ENCODE assay signal across 15 cellular contexts in the genomic region with DNA sequence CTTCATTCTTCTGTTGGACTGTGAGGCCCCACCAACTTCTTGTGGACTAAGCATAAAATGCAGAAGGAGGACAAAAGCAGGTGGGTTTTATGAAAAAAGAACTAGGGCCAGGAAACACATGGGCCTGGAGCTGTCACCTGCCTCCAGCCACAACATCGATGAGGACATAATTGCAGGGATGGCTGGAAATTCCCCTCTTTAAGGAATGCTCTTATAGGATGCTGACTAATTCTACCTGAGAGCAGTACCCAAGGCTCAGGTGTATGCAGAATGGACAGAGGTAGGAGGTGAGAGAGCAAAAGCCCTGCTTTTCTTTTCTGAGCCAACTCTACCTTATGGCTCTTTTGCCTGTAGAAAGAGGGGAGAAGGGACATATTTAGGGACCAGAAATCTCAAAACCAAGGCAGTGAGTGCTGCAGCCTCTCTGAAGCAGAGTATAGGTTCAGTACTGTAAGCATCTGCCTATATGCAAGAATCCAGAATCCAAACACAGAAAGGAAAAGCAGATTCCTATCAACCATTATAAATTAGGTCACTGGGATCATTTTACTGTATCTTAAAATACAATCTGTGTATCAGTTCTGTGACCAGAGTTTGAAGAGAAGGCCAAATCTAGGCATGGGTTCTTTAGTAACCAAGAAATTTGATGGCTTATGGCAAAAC.
"Had no signal": no experiment of that assay in that cellular context is flagged by ENCODE, and none has a peak within 500 bp of the region (broad histone marks: within the 10 kb centered on the region; RNA-seq: fewer than 3 reads in every experiment).

No MANE protein-coding gene starts in this region.

- H2AFZ ChIP-seq: neural progenitor cell had no signal

- H3K27me3 ChIP-seq: adrenal gland, body of pancreas, dorsolateral prefrontal cortex, neural progenitor cell, ovary had no signal

- ATAC-seq: body of pancreas, esophagus mucosa, left lobe of liver had no signal

- H3K27ac ChIP-seq: adrenal gland, body of pancreas, neural progenitor cell, ovary had no signal

- DNase-seq: activated CD4-positive, alpha-beta T cell treated with anti-CD3 and anti-CD28 coated beads, Interleukin-2, amount 50 U/mL, for 1 hour; activated naive CD4-positive, alpha-beta T cell treated with anti-CD3 and anti-CD28 coated beads, Interleukin-2, amount 50 U/mL, for 16 hours; activated T-cell treated with anti-CD3 and anti-CD28 coated beads for 4 hours; body of pancreas; mesendoderm; ovary; stimulated activated CD4-positive, alpha-beta T cell treated with anti-CD3 and anti-CD28 coated beads, Interleukin-12 subunit alpha, Interleukin-12 subunit beta, amount 100 ng/mL, for 4 hours; stimulated activated naive CD4-positive, alpha-beta T cell; trophoblast cell had no signal

- H3K36me3 ChIP-seq: adrenal gland, neural progenitor cell, ovary had no signal

- H3K4me3 Mint-ChIP-seq: neural progenitor cell; T-helper 2 cell treated with Interferon-gamma antibody and Interleukin-4, amounts not matched to agents 5 μg/mL and 100 μg/mL, for 36 hours had no signal

- H3K4me2 ChIP-seq: neural progenitor cell had no signal

- H3K4me3 ChIP-seq: adrenal gland, body of pancreas, dorsolateral prefrontal cortex, neural progenitor cell, ovary had no signal

- H3K27ac Mint-ChIP-seq: neural progenitor cell; T-helper 2 cell treated with Interferon-gamma antibody and Interleukin-4, amounts not matched to agents 5 μg/mL and 100 μg/mL, for 36 hours had no signal

- H3K9me3 Mint-ChIP-seq: neural progenitor cell; T-helper 2 cell treated with Interferon-gamma antibody and Interleukin-4, amounts not matched to agents 5 μg/mL and 100 μg/mL, for 36 hours had no signal

- H3K4me1 ChIP-seq: adrenal gland, body of pancreas had no signal

- H3K9me3 ChIP-seq: adrenal gland, body of pancreas, ovary had no signal

- H3K36me3 Mint-ChIP-seq: neural progenitor cell had no signal
